Comparison of ENCODE assay signal across 1 cellular context in the genomic region with DNA sequence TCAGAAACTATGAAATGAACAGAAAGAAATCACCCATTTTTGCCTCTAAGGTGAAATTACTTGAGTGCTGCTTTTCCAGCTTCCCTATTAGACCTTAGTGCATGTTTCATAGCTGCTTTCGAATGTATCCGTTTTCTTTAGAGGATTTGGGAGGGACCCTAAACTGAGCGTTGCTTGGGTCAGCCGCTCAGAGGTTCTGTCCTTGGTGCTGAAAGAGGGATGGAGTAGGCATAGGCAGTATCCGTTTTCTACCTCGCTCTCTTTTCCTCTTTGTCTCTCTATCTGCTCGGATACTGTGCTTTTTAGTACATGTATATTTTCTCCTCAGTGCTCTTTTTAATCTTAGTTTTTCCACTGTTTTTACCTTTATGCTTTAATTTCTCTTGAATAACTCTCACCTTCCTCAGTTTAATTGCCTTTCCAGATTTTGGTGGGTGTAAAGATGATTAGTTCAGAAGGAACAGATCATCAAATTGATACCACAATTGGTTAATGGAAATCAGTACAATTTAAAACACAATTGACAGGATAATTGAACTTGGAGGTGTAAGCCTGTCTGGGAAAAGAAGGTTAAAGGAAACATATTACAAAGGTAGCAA.
TF ChIP-seq lines count a peak whose summit lies in the region.

TSS of gene DRD3 (minus strand) at position 283 of the 599 bp plus-strand sequence. CDS start 7,060 bp downstream, outside the sequence.

TF ChIP-seq in K562, 482 proteins besides CTCF, POLR2A, EP300 and RAD21 (continued from another document):
- peak; percentile 88 for TF ChIP-seq REST (CRISPR knock-in tag; IDR thresholded peaks at IDR 0.05; ENCODE audit: low read depth)
- TF ChIP-seq ARID3A (IDR thresholded peaks at IDR 0.05; ENCODE audit: borderline replicate concordance, low read depth, low read length) = no peak
- TF ChIP-seq RFX5 (IDR thresholded peaks at IDR 0.05; ENCODE audit: low read depth, low read length) = no peak
- no peak for TF ChIP-seq ZNF184 (CRISPR knock-in tag; IDR thresholded peaks at IDR 0.05)
